ENCODE assay signal across 21 cellular contexts in the genomic region with DNA sequence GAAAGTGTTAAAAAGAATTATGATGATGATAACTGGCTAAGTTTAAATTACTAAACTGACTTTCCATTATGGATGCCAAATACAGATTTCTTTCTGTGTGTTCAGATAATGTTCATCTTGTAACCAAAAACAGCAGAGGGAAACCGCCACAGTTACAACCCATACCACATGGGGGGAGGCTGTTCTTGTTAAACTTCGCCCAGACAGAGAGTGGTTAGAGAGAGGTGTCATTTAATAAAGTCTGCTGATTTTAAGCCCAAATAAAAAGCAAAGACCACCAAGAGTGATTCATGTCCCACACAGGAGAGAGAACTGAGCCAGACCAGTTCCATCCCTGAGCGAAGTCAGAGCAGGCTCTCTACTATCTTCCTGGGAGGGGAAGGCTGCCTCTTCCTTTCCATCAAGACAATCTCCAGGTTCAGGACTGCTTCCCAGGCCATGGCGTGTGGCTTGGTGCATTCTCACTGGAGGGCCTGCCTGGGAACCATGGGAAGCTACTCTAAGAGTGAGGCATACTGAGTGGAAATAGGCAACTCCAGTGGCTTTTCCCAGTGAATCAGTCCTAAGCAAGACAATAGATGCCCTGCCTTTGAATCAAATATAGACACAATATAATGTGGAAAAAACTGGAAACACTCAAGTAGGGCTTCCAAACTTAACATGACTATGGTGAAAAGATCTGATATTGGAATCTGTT. TPM values are rescaled to one million over a fixed set of nuclear protein-coding genes. Genes with fewer than 3 reads are reported as not detected.
DNase-seq lines count a peak whose midpoint lies in the region; ATAC-seq and TF ChIP-seq lines count a peak whose summit lies in the region.
"Had no signal": no experiment of that assay in that cellular context is flagged by ENCODE, and none has a peak within 500 bp of the region (broad histone marks: within the 10 kb centered on the region; RNA-seq: fewer than 3 reads in every experiment).

No MANE protein-coding gene starts in this region.

- H3K27ac Mint-ChIP-seq in WTC11 (peak overlapping the region; percentile 30; the same call in 1 of the 2 replicates), endothelial cell (ENCODE audit: unreplicated experiment) (no peak overlapping the region), neural crest cell (ENCODE audit: unreplicated experiment) (peak overlapping the region; percentile 4)
- H3K27ac Mint-ChIP-seq in activated naive CD4-positive, alpha-beta T cell treated with anti-CD3 and anti-CD28 coated beads, Interleukin-2, amount 50 U/mL, for 72 hours: no peak overlapping the region

- H3K9me3 ChIP-seq in stomach smooth muscle (ENCODE audit: control insufficient read depth in 2 of 2, low read length in 2 of 2) (no peaks in the 10 kb centered on the region), body of pancreas (no peaks in the 10 kb centered on the region)

- no peak overlapping the region for H3K9ac ChIP-seq in stomach smooth muscle (ENCODE audit: low read length in 2 of 2)

- H3K27ac ChIP-seq in stomach smooth muscle (ENCODE audit: low read length) (peak overlapping the region; percentile 11), body of pancreas (no peak overlapping the region)
- H3K27ac ChIP-seq: SK-N-MC had no signal

- DNase-seq in WTC11 (ENCODE audit: low spot score) (no peak), endothelial cell (ENCODE audit: low spot score) (no peak), neural crest cell (ENCODE audit: low read depth, low spot score) (no peak), left lobe of liver (ENCODE audit: low spot score) (no peak), body of pancreas (no peak), NCI-H2196 treated with DMSO at 0.1 percent for 48 hours (lab: John Stamatoyannopoulos, UW; ENCODE audit: unreplicated experiment) (no peak)
- DNase-seq in activated naive CD4-positive, alpha-beta T cell treated with anti-CD3 and anti-CD28 coated beads, Interleukin-2, amount 50 U/mL, for 72 hours (ENCODE audit: low spot score in 2 of 2): no peak
- DNase-seq: ACHN, DMS153, GDM1, H7, Kasumi-1, MM.1S, NCI-H1092 treated with DMSO at 0.1 percent for 48 hours, NCI-H146, NCI-H2029 treated with DMSO at 0.1 percent for 48 hours, NCI-H510A treated with DMSO at 0.1 percent for 48 hours, NCI-H774, SHP77 had no signal

- peaks cover 83% of the 10 kb centered on the region for H3K4me1 Mint-ChIP-seq in WTC11
- peaks cover 57% of the 10 kb centered on the region for H3K4me1 Mint-ChIP-seq in endothelial cell (ENCODE audit: unreplicated experiment)
- peaks cover 84% of the 10 kb centered on the region for H3K4me1 Mint-ChIP-seq in neural crest cell

- TF ChIP-seq POLR2A in body of pancreas (IDR thresholded peaks at IDR 0.05): no peak

- intact Hi-C loops in body of pancreas (cut with DNase I): no loop called here

- CTCF ChIA-PET in WTC11 (lab: Charles Lee): interaction anchor here (1.0 kb wide), 1 partner anchor 13 kb away, joined by 3 read pairs; no protein-coding TSS in a partner anchor

- peak overlapping the region in 1 of 2 donors; percentile 30 for H3K4me3 ChIP-seq in stomach smooth muscle (ENCODE audit: low read length in 2 of 2)
- H3K4me3 ChIP-seq in body of pancreas: no peak overlapping the region
- H3K4me3 ChIP-seq: SK-N-MC had no signal

- H3K4me3 Mint-ChIP-seq in WTC11 (no peak overlapping the region), endothelial cell (ENCODE audit: unreplicated experiment) (peak overlapping the region; percentile 27), neural crest cell (no peak overlapping the region)

- ATAC-seq in WTC11 (no peak), left lobe of liver (no peak), body of pancreas (no peak)
- ATAC-seq in activated naive CD4-positive, alpha-beta T cell treated with anti-CD3 and anti-CD28 coated beads, Interleukin-2, amount 50 U/mL, for 72 hours: no peak

- TF ChIP-seq CTCF in WTC11 (IDR thresholded peaks at IDR 0.05): no peak
- TF ChIP-seq CTCF in endothelial cell (IDR thresholded peaks at IDR 0.05; ENCODE audit: unreplicated experiment): no peak
- TF ChIP-seq CTCF in neural crest cell (conservative IDR thresholded peaks at IDR 0.05): no peak
- no peak for TF ChIP-seq CTCF in body of pancreas (IDR thresholded peaks at IDR 0.05)

- H3K36me3 Mint-ChIP-seq in WTC11: no peaks in the 10 kb centered on the region
- peaks cover 48% of the 10 kb centered on the region for H3K36me3 Mint-ChIP-seq in endothelial cell (ENCODE audit: low read depth, unreplicated experiment)
- H3K36me3 Mint-ChIP-seq in neural crest cell (ENCODE audit: low read depth): peaks cover 21% of the 10 kb centered on the region
- H3K36me3 Mint-ChIP-seq in activated naive CD4-positive, alpha-beta T cell treated with anti-CD3 and anti-CD28 coated beads, Interleukin-2, amount 50 U/mL, for 72 hours: no peaks in the 10 kb centered on the region

- POLR2A ChIA-PET in WTC11 (lab: Charles Lee): no interaction called here

- H3K36me3 ChIP-seq in stomach smooth muscle (ENCODE audit: control insufficient read depth in 2 of 2, insufficient read depth in 2 of 2, low read length in 2 of 2) (no peaks in the 10 kb centered on the region), body of pancreas (replicated peaks in 1 of 2; ENCODE audit: insufficient read depth in 1 of 2, low read depth in 2 of 2) (no peaks in the 10 kb centered on the region)

- H3K27me3 ChIP-seq in stomach smooth muscle (ENCODE audit: control insufficient read depth in 1 of 2, insufficient read depth in 2 of 2, low read length in 2 of 2): no peaks in the 10 kb centered on the region
- no peaks in the 10 kb centered on the region for H3K27me3 ChIP-seq in body of pancreas

- H3K9me3 Mint-ChIP-seq in WTC11: no peaks in the 10 kb centered on the region
- H3K9me3 Mint-ChIP-seq in endothelial cell (ENCODE audit: unreplicated experiment): no peaks in the 10 kb centered on the region
- H3K9me3 Mint-ChIP-seq in neural crest cell: no peaks in the 10 kb centered on the region
- no peaks in the 10 kb centered on the region for H3K9me3 Mint-ChIP-seq in activated naive CD4-positive, alpha-beta T cell treated with anti-CD3 and anti-CD28 coated beads, Interleukin-2, amount 50 U/mL, for 72 hours

- 85 to 87% methylated on average over 4 of the region's 4 CpGs for WGBS in body of pancreas, 2 donors

- no peaks in the 10 kb centered on the region for H3K27me3 Mint-ChIP-seq in WTC11 (ENCODE audit: low read depth)
- H3K27me3 Mint-ChIP-seq in endothelial cell (ENCODE audit: unreplicated experiment): peaks cover 4% of the 10 kb centered on the region
- H3K27me3 Mint-ChIP-seq in neural crest cell (ENCODE audit: low read depth): no peaks in the 10 kb centered on the region

- H3K4me1 ChIP-seq in stomach smooth muscle (ENCODE audit: control insufficient read depth, insufficient read depth, low read length): peaks cover 41% of the 10 kb centered on the region
- H3K4me1 ChIP-seq in body of pancreas: peaks cover 5% of the 10 kb centered on the region

TF ChIP-seq in WTC11, 78 proteins besides CTCF, POLR2A, EP300 and RAD21 (continues in another document):
- TF ChIP-seq ZNF396 (CRISPR knock-in tag; IDR thresholded peaks at IDR 0.05; ENCODE audit: borderline replicate concordance) (no peak), ESRRA (CRISPR knock-in tag; IDR thresholded peaks at IDR 0.05; ENCODE audit: borderline replicate concordance) (no peak), E2F4 (CRISPR knock-in tag; IDR thresholded peaks at IDR 0.05; ENCODE audit: borderline replicate concordance, low read depth) (no peak), CREB1 (CRISPR knock-in tag; IDR thresholded peaks at IDR 0.05) (no peak)
- TF ChIP-seq, protein P1, sequence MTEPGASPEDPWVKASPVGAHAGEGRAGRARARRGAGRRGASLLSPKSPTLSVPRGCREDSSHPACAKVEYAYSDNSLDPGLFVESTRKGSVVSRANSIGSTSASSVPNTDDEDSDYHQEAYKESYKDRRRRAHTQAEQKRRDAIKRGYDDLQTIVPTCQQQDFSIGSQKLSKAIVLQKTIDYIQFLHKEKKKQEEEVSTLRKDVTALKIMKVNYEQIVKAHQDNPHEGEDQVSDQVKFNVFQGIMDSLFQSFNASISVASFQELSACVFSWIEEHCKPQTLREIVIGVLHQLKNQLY (CRISPR knock-in tag; IDR thresholded peaks at IDR 0.05): no peak

RNA-seq across cellular contexts. Expression of gene EFNB2, which starts 18.2 kb away (rescaled TPM):
- total RNA-seq in WTC11 (2021): 14.9 to 15.9 TPM (median 15.0 TPM) in 3 replicates
- total RNA-seq in endothelial cell (ENCODE audit: unreplicated experiment): 353 TPM
- 79.4 and 83.1 TPM in 2 replicates for total RNA-seq in neural crest cell
- total RNA-seq in activated naive CD4-positive, alpha-beta T cell treated with anti-CD3 and anti-CD28 coated beads, Interleukin-2, amount 50 U/mL, for 72 hours: not detected
- 4.3 TPM for total RNA-seq in left lobe of liver
- total RNA-seq in body of pancreas: 1 to 10 TPM; 4.6 to 6.7 TPM

RNA-seq across cellular contexts. Expression of gene ARGLU1, which starts 50.6 kb away (rescaled TPM):
- total RNA-seq in WTC11 (2021) (115 to 130 TPM (median 125 TPM) in 3 replicates), endothelial cell (ENCODE audit: unreplicated experiment) (242 TPM), neural crest cell (142 and 148 TPM in 2 replicates), left lobe of liver (22.6 TPM), body of pancreas (10 to 100 TPM; 76.8 to 86.9 TPM)
- total RNA-seq in activated naive CD4-positive, alpha-beta T cell treated with anti-CD3 and anti-CD28 coated beads, Interleukin-2, amount 50 U/mL, for 72 hours: 10 to 100 TPM; 78.2 to 79.3 TPM

Comparison
In these comparisons a context has a peak if more than half of its experiments do, and no peak if none do; other contexts are left out.
1. H3K27ac Mint-ChIP-seq: peak in WTC11 (single experiment) and neural crest cell (single experiment); none in endothelial cell (single experiment) and activated naive CD4-positive, alpha-beta T cell treated with anti-CD3 and anti-CD28 coated beads, Interleukin-2, amount 50 U/mL, for 72 hours (0 of 2).